Comparison of ENCODE assay signal across 9 cellular contexts in genomic region chr3:127304121-127304744, GRCh38. TPM values are rescaled to one million over a fixed set of nuclear protein-coding genes. Genes with fewer than 3 reads are reported as not detected.
DNase-seq lines count a peak whose midpoint lies in the region; ATAC-seq and TF ChIP-seq lines count a peak whose summit lies in the region.
"Had no signal": no experiment of that assay in that cellular context is flagged by ENCODE, and none has a peak within 500 bp of the region (broad histone marks: within the 10 kb centered on the region; RNA-seq: fewer than 3 reads in every experiment).

No MANE protein-coding gene starts in this region.

- no peaks in the 10 kb centered on the region for H4K20me1 ChIP-seq in osteoblast (ENCODE audit: insufficient read depth, low read length)

- H2AFZ ChIP-seq in osteoblast (ENCODE audit: low read length): no peak overlapping the region

- ATAC-seq in activated naive CD8-positive, alpha-beta T cell treated with anti-CD3 and anti-CD28 coated beads, Interleukin-2, amount 50 U/mL, for 24 hours: peak; percentile 36
- ATAC-seq in HG03342 (IDR thresholded peaks at IDR 0.05; ENCODE audit: unreplicated experiment): no peak
- ATAC-seq in GM18867 (IDR thresholded peaks at IDR 0.05; ENCODE audit: unreplicated experiment): no peak

- no peaks in the 10 kb centered on the region for H3K9me3 Mint-ChIP-seq in activated naive CD8-positive, alpha-beta T cell treated with anti-CD3 and anti-CD28 coated beads, Interleukin-2, amount 50 U/mL, for 24 hours
- peaks cover 3% of the 10 kb centered on the region for H3K9me3 Mint-ChIP-seq in activated naive CD8-positive, alpha-beta T cell treated with anti-CD3 and anti-CD28 coated beads for 36 hours

- peaks cover 0 to 6% of the 10 kb centered on the region in 2 donors for H3K4me1 ChIP-seq in duodenal mucosa (ENCODE audit: control insufficient read depth in 1 of 2, insufficient read depth in 2 of 2, low read length in 2 of 2)
- no peaks in the 10 kb centered on the region for H3K4me1 ChIP-seq in vagina
- no peaks in the 10 kb centered on the region for H3K4me1 ChIP-seq in osteoblast (ENCODE audit: insufficient read depth, low read length)

- peaks cover 10% of the 10 kb centered on the region for H3K27me3 Mint-ChIP-seq in activated naive CD8-positive, alpha-beta T cell treated with anti-CD3 and anti-CD28 coated beads, Interleukin-2, amount 50 U/mL, for 24 hours
- H3K27me3 Mint-ChIP-seq in activated naive CD8-positive, alpha-beta T cell treated with anti-CD3 and anti-CD28 coated beads for 36 hours: peaks cover 16% of the 10 kb centered on the region

- peak overlapping the region; percentile 42 to 54 for H3K9ac ChIP-seq in duodenal mucosa (ENCODE audit: low read depth in 1 of 2, low read length in 2 of 2)

- H3K4me1 Mint-ChIP-seq in activated naive CD8-positive, alpha-beta T cell treated with anti-CD3 and anti-CD28 coated beads, Interleukin-2, amount 50 U/mL, for 24 hours: no peaks in the 10 kb centered on the region
- H3K4me1 Mint-ChIP-seq in activated naive CD8-positive, alpha-beta T cell treated with anti-CD3 and anti-CD28 coated beads for 36 hours: no peaks in the 10 kb centered on the region

- H3K79me2 ChIP-seq in osteoblast (ENCODE audit: insufficient read depth, low read length): no peaks in the 10 kb centered on the region

- no peaks in the 10 kb centered on the region for H3K36me3 ChIP-seq in duodenal mucosa (ENCODE audit: control insufficient read depth in 1 of 2, insufficient read depth in 2 of 2, low read length in 2 of 2)
- no peaks in the 10 kb centered on the region for H3K36me3 ChIP-seq in vagina
- no peaks in the 10 kb centered on the region for H3K36me3 ChIP-seq in osteoblast (ENCODE audit: insufficient read depth, low read length)

- H3K27ac ChIP-seq in duodenal mucosa (ENCODE audit: low read depth, low read length): no peak overlapping the region
- H3K27ac ChIP-seq in vagina: peak overlapping the region; percentile 30
- no peak overlapping the region for H3K27ac ChIP-seq in osteoblast (ENCODE audit: low read depth, low read length)

- no peak for TF ChIP-seq POLR2A in vagina (IDR thresholded peaks at IDR 0.05)

- DNase-seq in activated naive CD8-positive, alpha-beta T cell treated with anti-CD3 and anti-CD28 coated beads, Interleukin-2, amount 50 U/mL, for 24 hours: no peak
- DNase-seq in activated naive CD8-positive, alpha-beta T cell treated with anti-CD3 and anti-CD28 coated beads for 36 hours: no peak
- peak; percentile 99 for DNase-seq in NCI-H510A (lab: John Stamatoyannopoulos, UW)
- no peak for DNase-seq in vagina (ENCODE audit: extremely low spot score in 2 of 2)
- no peak for DNase-seq in osteoblast (ENCODE audit: insufficient read length, low spot score, missing footprints)

- H3K36me3 Mint-ChIP-seq in activated naive CD8-positive, alpha-beta T cell treated with anti-CD3 and anti-CD28 coated beads, Interleukin-2, amount 50 U/mL, for 24 hours (ENCODE audit: low read depth): no peaks in the 10 kb centered on the region
- H3K36me3 Mint-ChIP-seq in activated naive CD8-positive, alpha-beta T cell treated with anti-CD3 and anti-CD28 coated beads for 36 hours: no peaks in the 10 kb centered on the region

- H3K4me2 ChIP-seq in osteoblast (ENCODE audit: insufficient read depth, low read length): no peak overlapping the region

- no peak overlapping the region for H3K4me3 Mint-ChIP-seq in activated naive CD8-positive, alpha-beta T cell treated with anti-CD3 and anti-CD28 coated beads, Interleukin-2, amount 50 U/mL, for 24 hours
- H3K4me3 Mint-ChIP-seq in activated naive CD8-positive, alpha-beta T cell treated with anti-CD3 and anti-CD28 coated beads for 36 hours: no peak overlapping the region

- peaks cover 0 to 3% of the 10 kb centered on the region in 2 donors for H3K27me3 ChIP-seq in duodenal mucosa (ENCODE audit: control insufficient read depth in 1 of 2, insufficient read depth in 2 of 2, low read length in 2 of 2)
- H3K27me3 ChIP-seq in vagina: no peaks in the 10 kb centered on the region
- peaks cover 5% of the 10 kb centered on the region for H3K27me3 ChIP-seq in osteoblast (ENCODE audit: insufficient read depth, low read length)

- no peak overlapping the region for H3K27ac Mint-ChIP-seq in activated naive CD8-positive, alpha-beta T cell treated with anti-CD3 and anti-CD28 coated beads, Interleukin-2, amount 50 U/mL, for 24 hours
- H3K27ac Mint-ChIP-seq in activated naive CD8-positive, alpha-beta T cell treated with anti-CD3 and anti-CD28 coated beads for 36 hours: no peak overlapping the region

- intact Hi-C loops in vagina (cut with DNase I): no loop called here

- H3K9me3 ChIP-seq in duodenal mucosa (ENCODE audit: control insufficient read depth in 1 of 2, low read length in 2 of 2) (no peaks in the 10 kb centered on the region), vagina (no peaks in the 10 kb centered on the region), osteoblast (ENCODE audit: low read depth, low read length) (no peaks in the 10 kb centered on the region)

- H3K4me3 ChIP-seq in duodenal mucosa (ENCODE audit: low read depth in 1 of 2, low read length in 2 of 2): peak overlapping the region; percentile 40 to 45
- no peak overlapping the region for H3K4me3 ChIP-seq in vagina
- H3K4me3 ChIP-seq in osteoblast (ENCODE audit: insufficient read depth, low read length): no peak overlapping the region

- no peak for TF ChIP-seq CTCF in vagina (IDR thresholded peaks at IDR 0.05)
- TF ChIP-seq CTCF in osteoblast (IDR thresholded peaks at IDR 0.05; ENCODE audit: extremely low read depth, low read depth, low read length): no peak

RNA-seq across cellular contexts. Expression of gene PRR20G, which starts 16.4 kb away (rescaled TPM):
- not detected for total RNA-seq in activated naive CD8-positive, alpha-beta T cell treated with anti-CD3 and anti-CD28 coated beads for 36 hours
- not detected for total RNA-seq in vagina
- not detected in 2 replicates for total RNA-seq in osteoblast
- total RNA-seq: epithelial cell of proximal tubule had no signal

Comparison
In these comparisons a context has a peak if more than half of its experiments do, and no peak if none do; other contexts are left out.
1. H3K4me3 ChIP-seq: peak in duodenal mucosa (2 of 2); none in vagina (0 of 2) and osteoblast (single experiment).